32 cellular contexts compared by ENCODE assay signal in the genomic region with DNA sequence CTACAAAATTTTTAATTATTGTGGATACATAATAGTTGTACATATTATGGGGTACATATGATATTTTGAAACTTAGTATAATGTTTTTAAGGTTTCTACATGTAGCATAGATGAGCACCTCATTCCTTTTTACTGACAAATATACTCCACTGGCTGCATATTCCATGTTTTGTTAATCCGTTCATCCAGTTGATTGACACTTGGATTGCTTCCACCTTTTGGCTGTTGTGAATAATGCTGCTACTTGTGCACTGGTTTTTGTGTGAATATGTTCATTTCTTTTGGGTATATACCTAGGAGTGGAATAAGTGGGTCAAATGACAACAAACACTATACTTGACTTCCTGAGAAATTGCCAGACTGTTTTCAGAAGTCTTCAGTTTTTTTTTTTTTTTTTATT. TPM values are rescaled to one million over a fixed set of nuclear protein-coding genes. Genes with fewer than 3 reads are reported as not detected.
"Had no signal": no experiment of that assay in that cellular context is flagged by ENCODE, and none has a peak within 500 bp of the region (broad histone marks: within the 10 kb centered on the region; RNA-seq: fewer than 3 reads in every experiment).

No MANE protein-coding gene starts in this region.

- H3K36me3 Mint-ChIP-seq: immature natural killer cell; mesothelial cell of epicardium; naive B cell; natural killer cell treated with Interleukin-12 subunit alpha and Interleukin-12 subunit beta and Interleukin-15 and Interleukin-18, amount 100 ng/mL, for 72 hours; stimulated activated memory B cell treated with anti-CD40 and anti-IgM and Interleukin-4, amounts not matched to agents 10 μg/mL and 1 μg/mL and 100 μg/mL, for 72 hours had no signal

- H3K9me3 Mint-ChIP-seq: mesothelial cell of epicardium; natural killer cell treated with Interleukin-12 subunit alpha and Interleukin-12 subunit beta and Interleukin-15 and Interleukin-18, amount 100 ng/mL, for 72 hours had no signal

- H3K4me1 Mint-ChIP-seq: stimulated activated memory B cell treated with anti-CD40 and anti-IgM and Interleukin-4, amounts not matched to agents 10 μg/mL and 1 μg/mL and 100 μg/mL, for 72 hours had no signal

- H3K27ac Mint-ChIP-seq: effector memory CD8-positive, alpha-beta T cell; immature natural killer cell; mesothelial cell of epicardium; naive B cell; natural killer cell treated with Interleukin-12 subunit alpha and Interleukin-12 subunit beta and Interleukin-15 and Interleukin-18, amount 100 ng/mL, for 72 hours; stimulated activated memory B cell treated with anti-CD40 and anti-IgM and Interleukin-4, amounts not matched to agents 10 μg/mL and 1 μg/mL and 100 μg/mL, for 72 hours had no signal

- H3K4me3 ChIP-seq: lower lobe of right lung, mucosa of descending colon, pancreas, right lobe of liver, smooth muscle cell, thoracic aorta, transverse colon, upper lobe of right lung, uterus had no signal

- H3K27ac ChIP-seq: lower lobe of right lung, neutrophil, pancreas, right lobe of liver, thoracic aorta, transverse colon, upper lobe of right lung, uterus had no signal

- H3K27me3 ChIP-seq: pancreas, uterus had no signal

- DNase-seq: cortex of kidney; effector memory CD8-positive, alpha-beta T cell; hypothalamus; immature natural killer cell; islet precursor cell; kidney glomerular epithelial cell; left ventricle myocardium superior; lower lobe of right lung; mesenchymal stem cell; mucosa of descending colon; naive B cell; pancreas; retina; right lobe of liver; stimulated activated CD4-positive, alpha-beta T cell treated with anti-CD3 and anti-CD28 coated beads, Interleukin-12 subunit alpha, Interleukin-12 subunit beta, amount 100 ng/mL, for 4 hours; stimulated activated CD4-positive, alpha-beta T cell treated with anti-CD3 and anti-CD28 coated beads, Interleukin-1b, Interleukin-23, amount 100 ng/mL, for 48 hours; stimulated activated CD4-positive, alpha-beta T cell treated with anti-CD3 and anti-CD28 coated beads, Interleukin-4, amount 100 ng/mL, for 24 hours; stimulated activated naive CD8-positive, alpha-beta T cell treated with anti-CD3 and anti-CD28 coated beads, Interleukin-15, Interleukin-2, amounts not matched to agents 100 U/mL and 50 U/mL, for 24 hours; substantia nigra; transverse colon; upper lobe of right lung; uterus had no signal

- H3K4me3 Mint-ChIP-seq: effector memory CD8-positive, alpha-beta T cell; immature natural killer cell; mesothelial cell of epicardium; naive B cell; natural killer cell treated with Interleukin-12 subunit alpha and Interleukin-12 subunit beta and Interleukin-15 and Interleukin-18, amount 100 ng/mL, for 72 hours; neural crest cell; stimulated activated memory B cell treated with anti-CD40 and anti-IgM and Interleukin-4, amounts not matched to agents 10 μg/mL and 1 μg/mL and 100 μg/mL, for 72 hours had no signal

- H3K9me3 ChIP-seq: lower lobe of right lung, mucosa of descending colon, neutrophil, pancreas, right lobe of liver, thoracic aorta, transverse colon, upper lobe of right lung, uterus had no signal

- H3K4me1 ChIP-seq: upper lobe of right lung, uterus had no signal

- H3K36me3 ChIP-seq: lower lobe of right lung, neutrophil, pancreas, right lobe of liver, thoracic aorta, transverse colon, upper lobe of right lung, uterus had no signal

- FAIRE-seq: endometrium, frontal cortex, pancreas had no signal

RNA-seq across cellular contexts. Expression of a gene that starts 2.8 kb away (rescaled TPM):
- total RNA-seq: fibroblast of villous mesenchyme; natural killer cell treated with Interleukin-12 subunit alpha and Interleukin-12 subunit beta and Interleukin-15 and Interleukin-18, amount 100 ng/mL, for 72 hours had no signal
- polyA plus RNA-seq: immature natural killer cell had no signal
